Comparison of ENCODE assay signal across 11 cellular contexts in the genomic region with DNA sequence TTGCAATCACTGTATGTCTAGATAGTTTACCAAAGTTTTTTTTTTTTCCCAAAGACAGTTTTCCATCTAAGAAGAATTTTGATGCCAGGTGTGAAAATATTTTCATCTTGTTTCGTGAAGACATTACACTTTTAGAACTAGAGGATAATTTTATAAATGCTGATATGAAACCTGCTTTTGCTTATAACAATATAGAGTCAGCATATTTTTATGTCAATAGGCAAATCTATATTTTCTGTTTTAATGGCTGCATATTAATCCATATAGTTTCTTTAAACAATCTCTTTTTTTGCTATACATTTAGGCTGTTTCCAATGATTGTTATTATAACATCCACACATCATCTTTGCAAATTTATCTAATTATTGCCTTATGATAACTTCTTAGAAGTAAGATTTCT.
"Had no signal": no experiment of that assay in that cellular context is flagged by ENCODE, and none has a peak within 500 bp of the region (broad histone marks: within the 10 kb centered on the region; RNA-seq: fewer than 3 reads in every experiment).

No MANE protein-coding gene starts in this region.

- H3K4me1 ChIP-seq: HAP-1 had no signal

- FAIRE-seq: H1, H54 had no signal

- DNase-seq: GM23248, GOT3, H7, H9, HCEC 1CT, HFFc6 had no signal

- ATAC-seq: GM23338, HCT116 had no signal

- H3K9me3 ChIP-seq: HAP-1 had no signal

- H3K27ac ChIP-seq: GM23248 had no signal

- H2AFZ ChIP-seq: GM23248, GM23338 had no signal

- H3K4me3 ChIP-seq: GM23248, GM23338, HAP-1 had no signal

- H3K9ac ChIP-seq: GM23248 had no signal

- H3K36me3 ChIP-seq: HAP-1 had no signal

- H3K4me2 ChIP-seq: GM23338 had no signal
